In genomic region chr16:79257958-79258490, GRCh38 we compare ENCODE assay signal across 21 cellular contexts.
"Had no signal": no experiment of that assay in that cellular context is flagged by ENCODE, and none has a peak within 500 bp of the region (broad histone marks: within the 10 kb centered on the region; RNA-seq: fewer than 3 reads in every experiment).

No MANE protein-coding gene starts in this region.

- DNase-seq: activated CD4-positive, alpha-beta T cell treated with anti-CD3 and anti-CD28 coated beads for 1 hour; activated CD4-positive, alpha-beta T cell treated with anti-CD3 and anti-CD28 coated beads, Interleukin-2, amount 50 U/mL, for 1 hour; activated gamma-delta T cell treated with Interleukin-2 at 50 U/mL for 16 hours; activated naive CD4-positive, alpha-beta T cell treated with anti-CD3 and anti-CD28 coated beads, Interleukin-2, amount 50 U/mL, for 16 hours; activated T-cell treated with anti-CD3 and anti-CD28 coated beads, Interleukin-2, amount 50 U/mL, for 1 hour; amniotic stem cell; central memory CD4-positive, alpha-beta T cell; foreskin melanocyte; left cardiac atrium; left ventricle myocardium superior; nucleus accumbens; pancreas; stimulated activated CD4-positive, alpha-beta T cell treated with anti-CD3 and anti-CD28 coated beads, Interleukin-15, amount 100 ng/mL, for 24 hours; stimulated activated naive CD4-positive, alpha-beta T cell; SW 1271; transverse colon; uterus had no signal

- H3K27ac Mint-ChIP-seq: activated T-helper 1 cell treated with anti-CD3 and anti-CD28 coated beads, Interleukin-12 subunit alpha, Interleukin-12 subunit beta, Interleukin-2, Interleukin-4 antibody, amounts not matched to agents 30 ng/mL and 10 ng/mL and 1 ng/mL, durations not matched to agents 14 hours and 24 hours and 36 hours; T-helper 1 cell treated with Interleukin-12 subunit alpha and Interleukin-12 subunit beta and Interleukin-4 antibody, amounts not matched to agents 30 μg/mL and 1 μg/mL, for 36 hours had no signal

- H3K27me3 ChIP-seq: esophagus muscularis mucosa, pancreas, transverse colon, uterus had no signal

- H3K4me1 ChIP-seq: prostate gland had no signal

- H3K4me3 Mint-ChIP-seq: activated T-helper 1 cell treated with anti-CD3 and anti-CD28 coated beads, Interleukin-12 subunit alpha, Interleukin-12 subunit beta, Interleukin-2, Interleukin-4 antibody, amounts not matched to agents 30 ng/mL and 10 ng/mL and 1 ng/mL, durations not matched to agents 14 hours and 24 hours and 36 hours; T-helper 1 cell treated with Interleukin-12 subunit alpha and Interleukin-12 subunit beta and Interleukin-4 antibody, amounts not matched to agents 30 μg/mL and 1 μg/mL, for 36 hours had no signal

- H3K9me3 ChIP-seq: esophagus muscularis mucosa, pancreas, prostate gland, transverse colon, uterus had no signal

- ATAC-seq: left cardiac atrium, left ventricle myocardium superior, pancreas had no signal

- H3K36me3 ChIP-seq: esophagus muscularis mucosa, pancreas, prostate gland, transverse colon, uterus had no signal

- H3K9me3 Mint-ChIP-seq: activated T-helper 1 cell treated with anti-CD3 and anti-CD28 coated beads, Interleukin-12 subunit alpha, Interleukin-12 subunit beta, Interleukin-2, Interleukin-4 antibody, amounts not matched to agents 30 ng/mL and 10 ng/mL and 1 ng/mL, durations not matched to agents 14 hours and 24 hours and 36 hours; T-helper 1 cell treated with Interleukin-12 subunit alpha and Interleukin-12 subunit beta and Interleukin-4 antibody, amounts not matched to agents 30 μg/mL and 1 μg/mL, for 36 hours had no signal

- H3K4me3 ChIP-seq: esophagus muscularis mucosa, pancreas, prostate gland, transverse colon, uterus had no signal

- H3K27ac ChIP-seq: esophagus muscularis mucosa, pancreas, prostate gland, transverse colon, uterus had no signal
